Comparison of ENCODE assay signal across 8 cellular contexts in genomic region chr4:57190651-57191481, GRCh38.
DNase-seq lines count a peak whose midpoint lies in the region; ATAC-seq and TF ChIP-seq lines count a peak whose summit lies in the region.

No MANE protein-coding gene starts in this region.

- H3K27ac Mint-ChIP-seq in activated CD4-positive, alpha-beta T cell treated with anti-CD3 and anti-CD28 coated beads for 36 hours: no peak overlapping the region

- DNase-seq in activated CD4-positive, alpha-beta T cell treated with anti-CD3 and anti-CD28 coated beads for 36 hours: peak; percentile 50
- no peak for DNase-seq in activated CD4-positive, alpha-beta T cell treated with anti-CD3 and anti-CD28 coated beads, Interleukin-2, amount 50 U/mL, for 4 hours
- DNase-seq in HEK293T (ENCODE audit: extremely low spot score) (peak; percentile 70), epithelial cell of esophagus (ENCODE audit: low read depth) (peak; percentile 38), retina (peak; percentile 63), NCI-H146 (lab: John Stamatoyannopoulos, UW) (no peak)

- no peaks in the 10 kb centered on the region for H3K27me3 ChIP-seq in OCI-LY3 (ENCODE audit: low read depth, low read length)

- H2AFZ ChIP-seq in OCI-LY3 (ENCODE audit: low read depth, low read length): no peak overlapping the region

- no peak for ATAC-seq in activated CD4-positive, alpha-beta T cell treated with anti-CD3 and anti-CD28 coated beads for 36 hours
- no peak for ATAC-seq in GM21390 (IDR thresholded peaks at IDR 0.05; ENCODE audit: unreplicated experiment)

- H3K27ac ChIP-seq in OCI-LY3 (ENCODE audit: low read length): no peak overlapping the region

- TF ChIP-seq CTCF in OCI-LY3 (IDR thresholded peaks at IDR 0.05; ENCODE audit: low read depth, low read length) (peak; percentile 71), epithelial cell of esophagus (IDR thresholded peaks at IDR 0.05; ENCODE audit: insufficient read depth, low read depth, low read length, missing control alignments) (peak; percentile 58)

- H3K4me1 Mint-ChIP-seq in activated CD4-positive, alpha-beta T cell treated with anti-CD3 and anti-CD28 coated beads for 36 hours: peaks cover 3% of the 10 kb centered on the region

- no peaks in the 10 kb centered on the region for H3K79me2 ChIP-seq in OCI-LY3 (ENCODE audit: low read length)

- POLR2A ChIA-PET in activated CD4-positive, alpha-beta T cell treated with anti-CD3 and anti-CD28 coated beads for 36 hours (lab: Charles Lee): no interaction called here
- POLR2A ChIA-PET in HEK293T (lab: Yijun Ruan, JAX): no interaction called here

- no peaks in the 10 kb centered on the region for H3K9me3 ChIP-seq in OCI-LY3 (ENCODE audit: insufficient read depth, low read length)

- no peaks in the 10 kb centered on the region for H4K20me1 ChIP-seq in OCI-LY3 (ENCODE audit: insufficient read depth, low read length)

- H3K4me1 ChIP-seq in OCI-LY3 (ENCODE audit: low read length): no peaks in the 10 kb centered on the region

- H3K9ac ChIP-seq in OCI-LY3 (ENCODE audit: low read length): no peak overlapping the region

- intact Hi-C loops in activated CD4-positive, alpha-beta T cell treated with anti-CD3 and anti-CD28 coated beads for 36 hours (cut with DNase I, micrococcal nuclease): no loop called here

- no peak overlapping the region for H3K4me2 ChIP-seq in OCI-LY3 (ENCODE audit: low read length)

- CTCF ChIA-PET in activated CD4-positive, alpha-beta T cell treated with anti-CD3 and anti-CD28 coated beads for 36 hours (lab: Charles Lee): interaction anchor here (0.6 to 3.7 kb wide), 13 partner anchors 10 to 244 kb away, joined by 3 to 27 read pairs (median 3); no protein-coding TSS in a partner anchor
- CTCF ChIA-PET in HEK293T (lab: Yijun Ruan, JAX): interaction anchor here (0.7 to 1.8 kb wide), 23 partner anchors 9 to 409 kb away, joined by 3 to 16 read pairs (median 4); no protein-coding TSS in a partner anchor

- H3K4me3 ChIP-seq in OCI-LY3 (ENCODE audit: low read length): no peak overlapping the region
- no peak overlapping the region for H3K4me3 ChIP-seq in epithelial cell of esophagus (ENCODE audit: low read length)

- no peak overlapping the region for H3K4me3 Mint-ChIP-seq in activated CD4-positive, alpha-beta T cell treated with anti-CD3 and anti-CD28 coated beads for 36 hours

- peaks cover 17% of the 10 kb centered on the region for H3K27me3 Mint-ChIP-seq in activated CD4-positive, alpha-beta T cell treated with anti-CD3 and anti-CD28 coated beads for 36 hours

- H3K36me3 Mint-ChIP-seq in activated CD4-positive, alpha-beta T cell treated with anti-CD3 and anti-CD28 coated beads for 36 hours (ENCODE audit: low read depth): no peaks in the 10 kb centered on the region

- no peaks in the 10 kb centered on the region for H3K9me3 Mint-ChIP-seq in activated CD4-positive, alpha-beta T cell treated with anti-CD3 and anti-CD28 coated beads for 36 hours (ENCODE audit: low read depth)

- no peaks in the 10 kb centered on the region for H3K36me3 ChIP-seq in OCI-LY3 (replicated peaks; ENCODE audit: low read depth, low read length)

TF ChIP-seq in HEK293T, 16 proteins besides CTCF, POLR2A, EP300 and RAD21:
- TF ChIP-seq NFRKB (IDR thresholded peaks at IDR 0.05) (no peak), HDGF (IDR thresholded peaks at IDR 0.05; ENCODE audit: borderline replicate concordance) (no peak), FOXA1 (IDR thresholded peaks at IDR 0.05) (no peak), BHLHE40 (IDR thresholded peaks at IDR 0.05; ENCODE audit: borderline replicate concordance) (no peak), L3MBTL2 (conservative IDR thresholded peaks at IDR 0.05) (no peak), ARNT (IDR thresholded peaks at IDR 0.05) (no peak), CTBP1 (IDR thresholded peaks at IDR 0.05; ENCODE audit: borderline replicate concordance) (no peak), PKNOX1 (IDR thresholded peaks at IDR 0.05) (no peak), SP1 (IDR thresholded peaks at IDR 0.05) (no peak), FOXM1 (IDR thresholded peaks at IDR 0.05; ENCODE audit: borderline replicate concordance) (no peak), FOXK2 (IDR thresholded peaks at IDR 0.05) (no peak)

Comparison
In these comparisons a context has a peak if more than half of its experiments do, and no peak if none do; other contexts are left out.
1. DNase-seq: peak in activated CD4-positive, alpha-beta T cell treated with anti-CD3 and anti-CD28 coated beads for 36 hours (single experiment), HEK293T (single experiment), epithelial cell of esophagus (single experiment) and retina (single experiment); none in activated CD4-positive, alpha-beta T cell treated with anti-CD3 and anti-CD28 coated beads, Interleukin-2, amount 50 U/mL, for 4 hours (0 of 2) and NCI-H146 (single experiment).